ENCODE assay signal across 14 cellular contexts in the genomic region with DNA sequence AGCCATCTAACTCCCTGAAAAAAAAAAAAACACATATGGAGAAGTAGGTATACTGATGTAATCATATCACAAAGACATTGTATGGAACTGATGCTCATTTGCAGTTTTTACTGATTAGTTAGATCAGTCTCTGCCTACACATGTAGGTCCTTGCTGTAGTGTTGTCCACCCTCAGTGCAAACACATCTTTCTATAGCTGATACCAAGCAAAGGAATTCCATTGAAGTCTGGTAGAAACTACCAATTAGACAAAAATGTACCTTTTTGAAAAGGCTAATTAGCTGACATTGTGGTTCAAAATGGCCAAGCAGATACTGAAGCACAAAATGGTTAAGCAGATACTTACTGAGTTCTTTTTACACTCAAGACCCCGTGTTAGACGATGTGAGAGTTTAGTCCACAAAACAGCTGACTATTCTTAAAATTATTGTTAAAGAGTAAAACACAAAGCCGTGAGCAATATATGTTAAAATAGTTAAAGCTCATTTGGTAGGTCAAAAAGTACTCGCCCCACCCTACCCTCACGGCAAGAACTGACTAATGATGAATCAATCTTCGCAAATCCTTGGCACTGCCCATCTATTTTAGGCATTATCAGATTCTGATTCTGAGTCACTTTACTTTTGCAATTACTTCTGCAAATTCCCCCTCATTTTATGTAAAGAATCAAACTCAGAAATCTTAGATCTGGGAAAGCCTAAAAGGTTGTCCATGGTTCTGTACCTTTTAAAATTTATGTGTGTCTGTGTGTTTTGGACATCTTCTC. TPM values are rescaled to one million over a fixed set of nuclear protein-coding genes. Genes with fewer than 3 reads are reported as not detected.
A peak's percentile ranks its signal among the peaks of the same experiment; 100 is the strongest.
DNase-seq lines count a peak whose midpoint lies in the region; TF ChIP-seq lines count a peak whose summit lies in the region.
"Had no signal": no experiment of that assay in that cellular context is flagged by ENCODE, and none has a peak within 500 bp of the region (broad histone marks: within the 10 kb centered on the region; RNA-seq: fewer than 3 reads in every experiment).

No MANE protein-coding gene starts in this region.

- H3K4me3 Mint-ChIP-seq in MCF 10A (ENCODE audit: unreplicated experiment) (peak overlapping the region; percentile 60), endothelial cell (ENCODE audit: unreplicated experiment) (no peak overlapping the region), neural progenitor cell (no peak overlapping the region)
- no peak overlapping the region for H3K4me3 Mint-ChIP-seq in activated CD4-positive, alpha-beta T cell treated with anti-CD3 and anti-CD28 coated beads, Interleukin-2, amount 10 ng/mL, durations not matched to agents 7 days and 5 days
- H3K4me3 Mint-ChIP-seq: activated naive CD4-positive, alpha-beta T cell treated with anti-CD3 and anti-CD28 coated beads for 36 hours had no signal

- H3K27ac ChIP-seq in breast epithelium (no peak overlapping the region), RWPE1 (no peak overlapping the region), neural progenitor cell (no peak overlapping the region)

- H3K79me2 ChIP-seq in neural progenitor cell (ENCODE audit: low read depth), result no peaks in the 10 kb centered on the region

- H3K9me3 Mint-ChIP-seq in MCF 10A (ENCODE audit: unreplicated experiment), result no peaks in the 10 kb centered on the region
- no peaks in the 10 kb centered on the region for H3K9me3 Mint-ChIP-seq in endothelial cell (ENCODE audit: unreplicated experiment)
- H3K9me3 Mint-ChIP-seq in activated CD4-positive, alpha-beta T cell treated with anti-CD3 and anti-CD28 coated beads, Interleukin-2, amount 10 ng/mL, durations not matched to agents 7 days and 5 days, result no peaks in the 10 kb centered on the region
- H3K9me3 Mint-ChIP-seq in neural progenitor cell, result peaks cover 13% of the 10 kb centered on the region
- H3K9me3 Mint-ChIP-seq: activated naive CD4-positive, alpha-beta T cell treated with anti-CD3 and anti-CD28 coated beads for 36 hours had no signal

- no peak overlapping the region for H3K4me2 ChIP-seq in neural progenitor cell

- H3F3A ChIP-seq in neural progenitor cell (ENCODE audit: low read depth), result no peaks in the 10 kb centered on the region

- BruUV-seq in MCF 10A (replicated peaks; lab: Mats Ljungman, UMichigan), result TSS peak; percentile 77

- POLR2A ChIA-PET in MCF 10A (lab: Yijun Ruan, JAX) (interaction anchor here (0.6 to 4.3 kb wide), 23 partner anchors 9 to 167 kb away, joined by 3 to 152 read pairs (median 4); a partner anchor contains a TSS), RWPE1 (lab: Yijun Ruan, JAX; ENCODE audit: low non-redundant PET) (no interaction called here)
- POLR2A ChIA-PET in activated CD4-positive, alpha-beta T cell treated with anti-CD3 and anti-CD28 coated beads, Interleukin-2, amount 10 ng/mL, durations not matched to agents 7 days and 5 days (lab: Charles Lee), result no interaction called here

- H2AFZ ChIP-seq in neural progenitor cell (replicated peaks), result no peak overlapping the region

- no peaks in the 10 kb centered on the region for H3K36me3 ChIP-seq in breast epithelium
- no peaks in the 10 kb centered on the region for H3K36me3 ChIP-seq in neural progenitor cell

- CTCF ChIA-PET in MCF 10A (lab: Yijun Ruan, JAX), result interaction anchor here (0.7 to 1.4 kb wide), 4 partner anchors 20 to 174 kb away, joined by 3 read pairs; a partner anchor contains a TSS
- CTCF ChIA-PET in RWPE1 (lab: Yijun Ruan, JAX), result no interaction called here
- CTCF ChIA-PET in activated CD4-positive, alpha-beta T cell treated with anti-CD3 and anti-CD28 coated beads, Interleukin-2, amount 10 ng/mL, durations not matched to agents 7 days and 5 days (lab: Charles Lee), result interaction anchor here (0.9 kb wide), 1 partner anchor 23 kb away, joined by 6 read pairs; no protein-coding TSS in a partner anchor

- no peaks in the 10 kb centered on the region for H4K20me1 ChIP-seq in neural progenitor cell (ENCODE audit: low read depth)

- TF ChIP-seq POLR2A in breast epithelium (IDR thresholded peaks at IDR 0.05), result no peak

- peaks cover 54% of the 10 kb centered on the region for H3K4me1 Mint-ChIP-seq in MCF 10A (ENCODE audit: insufficient read depth, unreplicated experiment)
- peaks cover 2% of the 10 kb centered on the region for H3K4me1 Mint-ChIP-seq in endothelial cell (ENCODE audit: unreplicated experiment)
- H3K4me1 Mint-ChIP-seq in activated CD4-positive, alpha-beta T cell treated with anti-CD3 and anti-CD28 coated beads, Interleukin-2, amount 10 ng/mL, durations not matched to agents 7 days and 5 days, result no peaks in the 10 kb centered on the region
- H3K4me1 Mint-ChIP-seq in neural progenitor cell, result peaks cover 3% of the 10 kb centered on the region

- H3K4me3 ChIP-seq in breast epithelium (no peak overlapping the region), fibroblast of mammary gland (ENCODE audit: control insufficient read depth, low read depth, low read length) (no peak overlapping the region), neural progenitor cell (no peak overlapping the region)

- H3K27me3 Mint-ChIP-seq in MCF 10A (ENCODE audit: insufficient read depth, unreplicated experiment) (peaks cover 3% of the 10 kb centered on the region), endothelial cell (ENCODE audit: unreplicated experiment) (peaks cover 3% of the 10 kb centered on the region), neural progenitor cell (ENCODE audit: insufficient read depth, low read depth) (no peaks in the 10 kb centered on the region)
- H3K27me3 Mint-ChIP-seq in activated CD4-positive, alpha-beta T cell treated with anti-CD3 and anti-CD28 coated beads, Interleukin-2, amount 10 ng/mL, durations not matched to agents 7 days and 5 days, result no peaks in the 10 kb centered on the region

- H3K4me1 ChIP-seq in breast epithelium, result no peaks in the 10 kb centered on the region
- H3K4me1 ChIP-seq in neural progenitor cell, result peaks cover 13% of the 10 kb centered on the region

- peak; percentile 84 for DNase-seq in MCF 10A (ENCODE audit: unreplicated experiment)
- DNase-seq in breast epithelium (ENCODE audit: low spot score in 2 of 2), result no peak
- DNase-seq in RWPE1 (ENCODE audit: low spot score), result peak; percentile 34
- peak; percentile 74 for DNase-seq in fibroblast of mammary gland (ENCODE audit: low read depth)
- no peak for DNase-seq in endothelial cell (ENCODE audit: low spot score)
- DNase-seq in GDM1 (lab: John Stamatoyannopoulos, UW), result no peak
- DNase-seq in activated CD4-positive, alpha-beta T cell treated with anti-CD3 and anti-CD28 coated beads, Interleukin-2, amount 10 ng/mL, durations not matched to agents 7 days and 5 days, result no peak
- no peak for DNase-seq in neural progenitor cell (ENCODE audit: low spot score)
- DNase-seq: activated naive CD4-positive, alpha-beta T cell treated with anti-CD3 and anti-CD28 coated beads for 36 hours; cerebellar nuclear complex; COR-L47; occipital lobe; stimulated activated CD4-positive, alpha-beta T cell treated with anti-CD3 and anti-CD28 coated beads, Interleukin-12 subunit alpha, Interleukin-12 subunit beta, amount 100 ng/mL, for 4 hours had no signal

- H3K36me3 Mint-ChIP-seq in MCF 10A (ENCODE audit: insufficient read depth, unreplicated experiment), result no peaks in the 10 kb centered on the region
- H3K36me3 Mint-ChIP-seq in endothelial cell (ENCODE audit: low read depth, unreplicated experiment), result no peaks in the 10 kb centered on the region
- no peaks in the 10 kb centered on the region for H3K36me3 Mint-ChIP-seq in activated CD4-positive, alpha-beta T cell treated with anti-CD3 and anti-CD28 coated beads, Interleukin-2, amount 10 ng/mL, durations not matched to agents 7 days and 5 days (ENCODE audit: low read depth)
- H3K36me3 Mint-ChIP-seq in neural progenitor cell, result peaks cover 47% of the 10 kb centered on the region

- peaks cover 0 to 34% of the 10 kb centered on the region in 2 donors for H3K27me3 ChIP-seq in breast epithelium
- H3K27me3 ChIP-seq in neural progenitor cell, result no peaks in the 10 kb centered on the region

- no peak for TF ChIP-seq CTCF in MCF 10A (IDR thresholded peaks at IDR 0.05; ENCODE audit: unreplicated experiment)
- TF ChIP-seq CTCF in breast epithelium (IDR thresholded peaks at IDR 0.05), result no peak
- no peak for TF ChIP-seq CTCF in RWPE1 (conservative IDR thresholded peaks at IDR 0.05; ENCODE audit: low read depth)
- no peak for TF ChIP-seq CTCF in fibroblast of mammary gland (conservative IDR thresholded peaks at IDR 0.05; ENCODE audit: control insufficient read depth, insufficient read depth, low read depth, low read length)
- no peak for TF ChIP-seq CTCF in endothelial cell (IDR thresholded peaks at IDR 0.05; ENCODE audit: unreplicated experiment)
- TF ChIP-seq CTCF in neural progenitor cell (IDR thresholded peaks at IDR 0.05), result no peak

- H3K9me3 ChIP-seq in breast epithelium (no peaks in the 10 kb centered on the region), neural progenitor cell (ENCODE audit: low read depth) (no peaks in the 10 kb centered on the region)

- intact Hi-C loops in MCF 10A (cut with micrococcal nuclease), result loop anchor here (2.0 to 5.0 kb wide), 3 partner anchors 41 to 171 kb away; a partner anchor contains a TSS
- intact Hi-C loops in breast epithelium (cut with DNase I; ENCODE audit: low total_unique reads), result no loop called here

- H3K27ac Mint-ChIP-seq in MCF 10A (ENCODE audit: low read depth, unreplicated experiment) (peak overlapping the region; percentile 82), endothelial cell (ENCODE audit: unreplicated experiment) (no peak overlapping the region), neural progenitor cell (no peak overlapping the region)
- no peak overlapping the region for H3K27ac Mint-ChIP-seq in activated CD4-positive, alpha-beta T cell treated with anti-CD3 and anti-CD28 coated beads, Interleukin-2, amount 10 ng/mL, durations not matched to agents 7 days and 5 days
- H3K27ac Mint-ChIP-seq: activated naive CD4-positive, alpha-beta T cell treated with anti-CD3 and anti-CD28 coated beads for 36 hours had no signal

- no peak overlapping the region for H3K9ac ChIP-seq in neural progenitor cell

RNA-seq across cellular contexts. Expression of a gene that starts 40.4 kb away (rescaled TPM):
- total RNA-seq in MCF 10A (2022), result 56.0 and 58.3 TPM in 2 replicates
- 10 to 100 TPM in 2 of 3 donors, 1 to 10 TPM in 1; 6.9 to 13.9 (median 10.7) TPM for total RNA-seq in breast epithelium
- total RNA-seq in endothelial cell (ENCODE audit: unreplicated experiment), result 10.5 TPM
- not detected for total RNA-seq in activated CD4-positive, alpha-beta T cell treated with anti-CD3 and anti-CD28 coated beads, Interleukin-2, amount 10 ng/mL, durations not matched to agents 7 days and 5 days
- total RNA-seq in neural progenitor cell (ENCODE audit: low replicate concordance), result 40.5 and 62.6 TPM in 2 replicates
- total RNA-seq: activated naive CD4-positive, alpha-beta T cell treated with anti-CD3 and anti-CD28 coated beads for 36 hours; SK-MEL-5 had no signal

RNA-seq across cellular contexts. Expression of a gene that starts 41.8 kb away (rescaled TPM):
- total RNA-seq in MCF 10A (2022) (122 and 138 TPM in 2 replicates), breast epithelium (10 to 100 TPM; 13.6 to 88.1 (median 75.1) TPM), endothelial cell (ENCODE audit: unreplicated experiment) (54.6 TPM), neural progenitor cell (ENCODE audit: low replicate concordance) (104 and 115 TPM in 2 replicates)
- total RNA-seq in activated CD4-positive, alpha-beta T cell treated with anti-CD3 and anti-CD28 coated beads, Interleukin-2, amount 10 ng/mL, durations not matched to agents 7 days and 5 days, result not detected
- total RNA-seq: activated naive CD4-positive, alpha-beta T cell treated with anti-CD3 and anti-CD28 coated beads for 36 hours had no signal

Comparison
In these comparisons a context has a peak if more than half of its experiments do, and no peak if none do; other contexts are left out.
1. DNase-seq: peak in MCF 10A (single experiment), RWPE1 (single experiment) and fibroblast of mammary gland (single experiment); none in breast epithelium (0 of 2), endothelial cell (single experiment), GDM1 (single experiment), activated CD4-positive, alpha-beta T cell treated with anti-CD3 and anti-CD28 coated beads, Interleukin-2, amount 10 ng/mL, durations not matched to agents 7 days and 5 days (single experiment) and neural progenitor cell (single experiment).
2. RNA of a gene that starts 40.4 kb away (total RNA-seq): 56.0 to 58.3 TPM in MCF 10A, 40.5 to 62.6 TPM in neural progenitor cell, 6.9 to 13.9 TPM in breast epithelium and 10.5 TPM in endothelial cell (single experiment); not detected in activated CD4-positive, alpha-beta T cell treated with anti-CD3 and anti-CD28 coated beads, Interleukin-2, amount 10 ng/mL, durations not matched to agents 7 days and 5 days; every median in the first group is over 4 times any median in the second.
3. RNA of a gene that starts 41.8 kb away (total RNA-seq): 122 to 138 TPM in MCF 10A, 104 to 115 TPM in neural progenitor cell, 13.6 to 88.1 TPM in breast epithelium and 54.6 TPM in endothelial cell (single experiment); not detected in activated CD4-positive, alpha-beta T cell treated with anti-CD3 and anti-CD28 coated beads, Interleukin-2, amount 10 ng/mL, durations not matched to agents 7 days and 5 days; every median in the first group is over 10 times any median in the second.